1 cellular context compared by ENCODE assay signal in genomic region chr20:58651548-58651822, GRCh38.
A peak's percentile ranks its signal among the peaks of the same experiment; 100 is the strongest.
TF ChIP-seq lines count a peak whose summit lies in the region.

No MANE protein-coding gene starts in this region.

TF ChIP-seq in K562, 482 proteins besides CTCF, POLR2A, EP300 and RAD21:
- 0 out of 2 replicates have a peak, but pooled peaks have one; percentile 23 for TF ChIP-seq STAG1 (CRISPR knock-in tag; IDR thresholded peaks at IDR 0.05; ENCODE audit: borderline replicate concordance)
- TF ChIP-seq ZNF395 (CRISPR knock-in tag; IDR thresholded peaks at IDR 0.05): peak; percentile 62
- TF ChIP-seq ARID4B (CRISPR knock-in tag; IDR thresholded peaks at IDR 0.05): no peak
- peak in 1 of 2 experiments; percentile 20; a peak in 1 of 4 replicates for TF ChIP-seq SIN3A (IDR thresholded peaks at IDR 0.05; ENCODE audit: borderline replicate concordance in 2 of 2, control insufficient read depth in 1 of 2, low read depth in 2 of 2, low read length in 2 of 2)
- peak; percentile 73; the same call in 1 of the 2 replicates for TF ChIP-seq ZC3H4 (CRISPR knock-in tag; IDR thresholded peaks at IDR 0.05; ENCODE audit: borderline replicate concordance)
